Comparison of ENCODE assay signal across 27 cellular contexts in the genomic region with DNA sequence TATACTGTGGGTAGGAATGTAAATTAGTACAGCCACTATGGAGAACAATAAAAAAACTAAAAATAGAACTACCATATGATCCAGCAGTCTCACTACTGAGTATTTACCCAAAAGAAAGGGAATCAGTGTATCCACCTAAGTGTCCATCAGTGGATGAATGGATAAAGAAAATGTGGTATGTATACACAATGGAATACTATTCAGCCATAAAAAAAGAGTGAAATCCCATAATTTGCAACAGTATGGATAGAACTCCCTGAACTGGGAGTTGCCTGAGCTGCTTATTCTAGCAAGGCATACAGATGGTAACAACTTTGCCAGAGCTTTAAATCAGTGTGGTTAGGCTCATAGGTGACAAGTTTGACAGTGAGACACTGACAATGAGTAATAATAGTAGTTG.
"Had no signal": no experiment of that assay in that cellular context is flagged by ENCODE, and none has a peak within 500 bp of the region (broad histone marks: within the 10 kb centered on the region; RNA-seq: fewer than 3 reads in every experiment).

No MANE protein-coding gene starts in this region.

- H3K27ac ChIP-seq: body of pancreas, RWPE1, SJCRH30 had no signal

- H3K4me1 ChIP-seq: body of pancreas had no signal

- FAIRE-seq: bronchial epithelial cell had no signal

- H3K4me3 ChIP-seq: body of pancreas, SJCRH30 had no signal

- H3K9me3 ChIP-seq: body of pancreas, SJCRH30 had no signal

- H3K4me3 Mint-ChIP-seq: activated CD4-positive, alpha-beta T cell treated with anti-CD3 and anti-CD28 coated beads, Interleukin-2, amount 10 ng/mL, durations not matched to agents 24 days and 14 days; T-helper 1 cell treated with Interleukin-12 subunit alpha and Interleukin-12 subunit beta and Interleukin-4 antibody, amounts not matched to agents 30 μg/mL and 1 μg/mL, for 36 hours; WTC11 had no signal

- H3K27me3 Mint-ChIP-seq: activated CD4-positive, alpha-beta T cell treated with anti-CD3 and anti-CD28 coated beads, Interleukin-2, amount 10 ng/mL, durations not matched to agents 24 days and 14 days had no signal

- H3K27ac Mint-ChIP-seq: activated CD4-positive, alpha-beta T cell treated with anti-CD3 and anti-CD28 coated beads, Interleukin-2, amount 10 ng/mL, durations not matched to agents 24 days and 14 days; activated naive CD4-positive, alpha-beta T cell treated with anti-CD3 and anti-CD28 coated beads, Interleukin-2, amount 50 U/mL, for 72 hours; T-helper 1 cell treated with Interleukin-12 subunit alpha and Interleukin-12 subunit beta and Interleukin-4 antibody, amounts not matched to agents 30 μg/mL and 1 μg/mL, for 36 hours; WTC11 had no signal

- H3K9me3 Mint-ChIP-seq: activated CD4-positive, alpha-beta T cell treated with anti-CD3 and anti-CD28 coated beads, Interleukin-2, amount 10 ng/mL, durations not matched to agents 24 days and 14 days; activated naive CD4-positive, alpha-beta T cell treated with anti-CD3 and anti-CD28 coated beads, Interleukin-2, amount 50 U/mL, for 72 hours; T-helper 1 cell treated with Interleukin-12 subunit alpha and Interleukin-12 subunit beta and Interleukin-4 antibody, amounts not matched to agents 30 μg/mL and 1 μg/mL, for 36 hours had no signal

- DNase-seq: activated CD4-positive, alpha-beta T cell treated with anti-CD3 and anti-CD28 coated beads, Interleukin-2, amount 10 ng/mL, durations not matched to agents 24 days and 14 days; activated CD4-positive, alpha-beta T cell treated with anti-CD3 and anti-CD28 coated beads, Interleukin-2, amount 50 U/mL, for 48 hours; activated CD4-positive, CD25-positive, alpha-beta regulatory T cell treated with anti-CD3 and anti-CD28 coated beads, Interleukin-2, amount 50 U/mL, for 72 hours; activated gamma-delta T cell; aorta; body of pancreas; central memory CD4-positive, alpha-beta T cell; IMR-90; KG1; NCI-H1092; NCI-H1417; NCI-H2029; NCI-H2107; NCI-H2171 treated with DMSO at 0.1 percent for 48 hours; NCI-H226; NCI-H526; NCI-H774; NK-92 treated with Interleukin-12 subunit alpha and Interleukin-12 subunit beta, amount 100 ng/mL, for 24 hours; OCI-M1; Right ventricle myocardium superior; SJCRH30; T-helper 9 cell had no signal

- H3K27me3 ChIP-seq: body of pancreas, SJCRH30 had no signal
